24 cellular contexts compared by ENCODE assay signal in genomic region chr10:131695814-131696165, GRCh38.
"Had no signal": no experiment of that assay in that cellular context is flagged by ENCODE, and none has a peak within 500 bp of the region (broad histone marks: within the 10 kb centered on the region; RNA-seq: fewer than 3 reads in every experiment).

No MANE protein-coding gene starts in this region.

- H3K27ac ChIP-seq: dorsolateral prefrontal cortex, epithelial cell of prostate, heart left ventricle, sigmoid colon, vagina had no signal

- H3K4me2 ChIP-seq: smooth muscle cell had no signal

- ATAC-seq: activated CD8-positive, alpha-beta T cell treated with anti-CD3 and anti-CD28 coated beads for 36 hours; left cardiac atrium; naive thymus-derived CD8-positive, alpha-beta T cell; stimulated activated naive B cell treated with anti-CD40 and anti-IgM and Interleukin-4, amounts not matched to agents 10 μg/mL and 1 μg/mL and 100 μg/mL, for 72 hours had no signal

- H3K27me3 Mint-ChIP-seq: activated CD8-positive, alpha-beta T cell treated with anti-CD3 and anti-CD28 coated beads for 36 hours; central memory CD8-positive, alpha-beta T cell had no signal

- H3K9me3 Mint-ChIP-seq: activated naive CD8-positive, alpha-beta T cell treated with anti-CD3 and anti-CD28 coated beads for 36 hours; central memory CD8-positive, alpha-beta T cell; mesothelial cell of epicardium had no signal

- H3K9me3 ChIP-seq: heart left ventricle, sigmoid colon, vagina had no signal

- DNase-seq: activated CD4-positive, alpha-beta T cell treated with anti-CD3 and anti-CD28 coated beads for 48 hours; activated CD4-positive, CD25-positive, alpha-beta regulatory T cell; activated CD8-positive, alpha-beta T cell treated with anti-CD3 and anti-CD28 coated beads for 36 hours; activated naive CD4-positive, alpha-beta T cell treated with Interleukin-2 at 50 U/mL for 16 hours; activated naive CD8-positive, alpha-beta T cell treated with anti-CD3 and anti-CD28 coated beads for 36 hours; activated T-cell treated with anti-CD3 and anti-CD28 coated beads, Interleukin-2, amount 50 U/mL, for 48 hours; left cardiac atrium; nucleus accumbens; sigmoid colon; stimulated activated CD4-positive, alpha-beta T cell treated with anti-CD3 and anti-CD28 coated beads, Interleukin-15, amount 100 ng/mL, for 24 hours; stimulated activated naive B cell treated with anti-CD40 and anti-IgM and Interleukin-4, amounts not matched to agents 10 μg/mL and 1 μg/mL and 100 μg/mL, for 72 hours; T-helper 9 cell; trophoblast cell had no signal

- H3K4me1 ChIP-seq: heart left ventricle, sigmoid colon, vagina had no signal

- H3K4me3 Mint-ChIP-seq: activated CD8-positive, alpha-beta T cell treated with anti-CD3 and anti-CD28 coated beads for 36 hours; activated naive CD8-positive, alpha-beta T cell treated with anti-CD3 and anti-CD28 coated beads for 36 hours; central memory CD8-positive, alpha-beta T cell; mesothelial cell of epicardium; naive thymus-derived CD8-positive, alpha-beta T cell; stimulated activated naive B cell treated with anti-CD40 and anti-IgM and Interleukin-4, amounts not matched to agents 10 μg/mL and 1 μg/mL and 100 μg/mL, for 72 hours had no signal

- FAIRE-seq: astrocyte, colon, islet of Langerhans had no signal

- H3K36me3 Mint-ChIP-seq: activated naive CD8-positive, alpha-beta T cell treated with anti-CD3 and anti-CD28 coated beads for 36 hours; mesothelial cell of epicardium; naive thymus-derived CD8-positive, alpha-beta T cell; stimulated activated naive B cell treated with anti-CD40 and anti-IgM and Interleukin-4, amounts not matched to agents 10 μg/mL and 1 μg/mL and 100 μg/mL, for 72 hours had no signal

- H3K27ac Mint-ChIP-seq: activated CD8-positive, alpha-beta T cell treated with anti-CD3 and anti-CD28 coated beads for 36 hours; activated naive CD8-positive, alpha-beta T cell treated with anti-CD3 and anti-CD28 coated beads for 36 hours; mesothelial cell of epicardium; naive thymus-derived CD8-positive, alpha-beta T cell; stimulated activated naive B cell treated with anti-CD40 and anti-IgM and Interleukin-4, amounts not matched to agents 10 μg/mL and 1 μg/mL and 100 μg/mL, for 72 hours had no signal

- H3K4me1 Mint-ChIP-seq: activated naive CD8-positive, alpha-beta T cell treated with anti-CD3 and anti-CD28 coated beads for 36 hours; central memory CD8-positive, alpha-beta T cell; stimulated activated naive B cell treated with anti-CD40 and anti-IgM and Interleukin-4, amounts not matched to agents 10 μg/mL and 1 μg/mL and 100 μg/mL, for 72 hours had no signal

- H3K36me3 ChIP-seq: heart left ventricle, sigmoid colon, vagina had no signal

- H3K4me3 ChIP-seq: dorsolateral prefrontal cortex, heart left ventricle, sigmoid colon, smooth muscle cell, vagina had no signal

- H3K27me3 ChIP-seq: vagina had no signal
